8 cellular contexts compared by ENCODE assay signal in the genomic region with DNA sequence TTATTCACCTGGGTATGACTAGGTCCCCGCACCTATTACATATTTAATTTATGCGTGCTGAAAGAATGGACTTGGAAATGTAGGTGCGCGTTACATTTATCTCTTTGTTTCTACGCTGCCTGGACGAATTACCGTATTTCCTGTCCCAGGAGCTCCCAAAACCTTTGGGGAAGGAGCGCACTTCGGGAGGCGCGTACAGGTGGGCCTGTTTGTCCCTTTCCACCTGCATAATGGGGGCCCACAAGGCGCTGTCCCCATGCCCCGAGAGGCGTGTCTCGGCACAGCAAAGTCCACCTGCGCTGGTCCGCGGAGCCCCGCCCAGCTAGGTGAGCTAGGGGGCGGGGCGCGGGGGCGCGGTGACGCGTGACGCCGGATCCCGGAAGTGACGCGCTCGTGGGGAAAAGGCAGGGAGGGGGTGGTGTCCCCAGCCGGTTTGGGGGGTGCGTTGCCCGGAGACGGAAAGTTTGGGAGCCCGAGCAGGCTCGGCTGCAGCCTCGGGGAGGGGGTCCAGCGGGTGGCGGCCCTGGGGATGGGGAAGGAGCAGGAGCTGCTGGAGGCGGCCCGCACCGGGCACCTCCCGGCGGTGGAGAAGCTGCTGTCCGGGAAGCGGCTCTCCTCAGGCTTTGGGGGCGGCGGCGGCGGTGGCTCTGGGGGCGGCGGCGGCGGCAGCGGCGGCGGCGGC. TPM values are rescaled to one million over a fixed set of nuclear protein-coding genes. Genes with fewer than 3 reads are reported as not detected.
DNase-seq lines count a peak whose midpoint lies in the region; ATAC-seq and TF ChIP-seq lines count a peak whose summit lies in the region.

A gene with protein sequence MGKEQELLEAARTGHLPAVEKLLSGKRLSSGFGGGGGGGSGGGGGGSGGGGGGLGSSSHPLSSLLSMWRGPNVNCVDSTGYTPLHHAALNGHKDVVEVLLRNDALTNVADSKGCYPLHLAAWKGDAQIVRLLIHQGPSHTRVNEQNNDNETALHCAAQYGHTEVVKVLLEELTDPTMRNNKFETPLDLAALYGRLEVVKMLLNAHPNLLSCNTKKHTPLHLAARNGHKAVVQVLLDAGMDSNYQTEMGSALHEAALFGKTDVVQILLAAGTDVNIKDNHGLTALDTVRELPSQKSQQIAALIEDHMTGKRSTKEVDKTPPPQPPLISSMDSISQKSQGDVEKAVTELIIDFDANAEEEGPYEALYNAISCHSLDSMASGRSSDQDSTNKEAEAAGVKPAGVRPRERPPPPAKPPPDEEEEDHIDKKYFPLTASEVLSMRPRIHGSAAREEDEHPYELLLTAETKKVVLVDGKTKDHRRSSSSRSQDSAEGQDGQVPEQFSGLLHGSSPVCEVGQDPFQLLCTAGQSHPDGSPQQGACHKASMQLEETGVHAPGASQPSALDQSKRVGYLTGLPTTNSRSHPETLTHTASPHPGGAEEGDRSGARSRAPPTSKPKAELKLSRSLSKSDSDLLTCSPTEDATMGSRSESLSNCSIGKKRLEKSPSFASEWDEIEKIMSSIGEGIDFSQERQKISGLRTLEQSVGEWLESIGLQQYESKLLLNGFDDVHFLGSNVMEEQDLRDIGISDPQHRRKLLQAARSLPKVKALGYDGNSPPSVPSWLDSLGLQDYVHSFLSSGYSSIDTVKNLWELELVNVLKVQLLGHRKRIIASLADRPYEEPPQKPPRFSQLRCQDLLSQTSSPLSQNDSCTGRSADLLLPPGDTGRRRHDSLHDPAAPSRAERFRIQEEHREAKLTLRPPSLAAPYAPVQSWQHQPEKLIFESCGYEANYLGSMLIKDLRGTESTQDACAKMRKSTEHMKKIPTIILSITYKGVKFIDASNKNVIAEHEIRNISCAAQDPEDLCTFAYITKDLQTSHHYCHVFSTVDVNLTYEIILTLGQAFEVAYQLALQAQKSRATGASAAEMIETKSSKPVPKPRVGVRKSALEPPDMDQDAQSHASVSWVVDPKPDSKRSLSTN (plus strand): TSS at position 382 of the 682 bp plus-strand sequence. CDS start 148 bp downstream, at position 530.

- H3K27ac Mint-ChIP-seq in endothelial cell (ENCODE audit: unreplicated experiment): peak within 1 kb of the TSS; percentile 99

- DNase-seq in NCI-H1694 treated with DMSO at 0.1 percent for 48 hours (lab: John Stamatoyannopoulos, UW): peak; percentile 12
- no peak for DNase-seq in NCI-H1694 (lab: John Stamatoyannopoulos, UW)
- DNase-seq in NK-92 treated with Interleukin-12 subunit alpha and Interleukin-12 subunit beta, amount 100 ng/mL, for 24 hours (lab: John Stamatoyannopoulos, UW): peak; percentile 81
- peak; percentile 94 for DNase-seq in activated CD8-positive, alpha-beta memory T cell treated with anti-CD3 and anti-CD28 coated beads, Interleukin-2, amount 50 U/mL, for 4 hours
- peak; percentile 55 for DNase-seq in endothelial cell (ENCODE audit: low spot score)
- peak; percentile 85 to 89 for DNase-seq in stimulated activated CD8-positive, alpha-beta memory T cell treated with anti-CD3 and anti-CD28 coated beads, Interleukin-2, amount 100 ng/mL, for 1 hour (ENCODE audit: low read depth in 2 of 2)

- ATAC-seq in HG03460 (IDR thresholded peaks at IDR 0.05; ENCODE audit: unreplicated experiment): peak; percentile 52

- peaks cover 10% of the 10 kb centered on the region for H3K27me3 Mint-ChIP-seq in endothelial cell (ENCODE audit: unreplicated experiment)

- H3K9me3 ChIP-seq in mononuclear cell (ENCODE audit: low read depth, low read length): no peaks in the 10 kb centered on the region

- H3K9me3 Mint-ChIP-seq in endothelial cell (ENCODE audit: unreplicated experiment): peaks cover 4% of the 10 kb centered on the region

- H3K27me3 ChIP-seq in mononuclear cell (ENCODE audit: insufficient read depth, low read length): no peaks in the 10 kb centered on the region

- peaks cover 23% of the 10 kb centered on the region for H3K4me1 Mint-ChIP-seq in endothelial cell (ENCODE audit: unreplicated experiment)

- TF ChIP-seq CTCF in endothelial cell (IDR thresholded peaks at IDR 0.05; ENCODE audit: unreplicated experiment): no peak

- H3K4me3 Mint-ChIP-seq in endothelial cell (ENCODE audit: unreplicated experiment): peak within 1 kb of the TSS; percentile 100

- H3K36me3 Mint-ChIP-seq in endothelial cell (ENCODE audit: low read depth, unreplicated experiment): peaks cover 6% of the 10 kb centered on the region

- peak within 1 kb of the TSS; percentile 96 for H3K4me3 ChIP-seq in mononuclear cell (ENCODE audit: low read length)

- H3K4me1 ChIP-seq in mononuclear cell (ENCODE audit: insufficient read depth, low read length): peaks cover 45% of the 10 kb centered on the region

RNA-seq across cellular contexts. Expression of the gene that starts here (rescaled TPM):
- total RNA-seq in endothelial cell (ENCODE audit: unreplicated experiment) (20.1 TPM), mononuclear cell (4.8 TPM)
